Comparison of ENCODE assay signal across 8 cellular contexts in genomic region chr11:7020183-7020917, GRCh38. TPM values are rescaled to one million over a fixed set of nuclear protein-coding genes. Genes with fewer than 3 reads are reported as not detected.
DNase-seq lines count a peak whose midpoint lies in the region; ATAC-seq and TF ChIP-seq lines count a peak whose summit lies in the region.

TSS of gene NLRP14 (plus strand) at chr11:7020479. CDS start at chr11:7038587, 18,108 bp downstream.
TSS of gene ZNF214 (minus strand) at chr11:7020346. CDS start at chr11:7002835, 17,511 bp downstream.

- no peaks in the 10 kb centered on the region for H3K36me3 ChIP-seq in vagina

- intact Hi-C loops in vagina (cut with DNase I), result no loop called here

- H3K27ac ChIP-seq in vagina, result peak within 1 kb of the TSS; percentile 34

- ATAC-seq in GM19035 (IDR thresholded peaks at IDR 0.05; ENCODE audit: unreplicated experiment) (peak; percentile 62), WTC11 (peak; percentile 98)

- H3K27me3 ChIP-seq in vagina, result no peaks in the 10 kb centered on the region

- H3K4me3 Mint-ChIP-seq in WTC11, result peak within 1 kb of the TSS; percentile 100

- POLR2A ChIA-PET in AG04449 (lab: Yijun Ruan, JAX), result interaction anchor here (0.6 kb wide), 1 partner anchor 93 kb away, joined by 3 read pairs; no protein-coding TSS in a partner anchor
- POLR2A ChIA-PET in WTC11 (lab: Charles Lee), result interaction anchor here (1.3 kb wide), 1 partner anchor 232 kb away, joined by 3 read pairs; the partner anchor contains the start of gene SYT9

- no peaks in the 10 kb centered on the region for H3K9me3 Mint-ChIP-seq in WTC11

- H3K9me3 ChIP-seq in vagina, result no peaks in the 10 kb centered on the region

- no peaks in the 10 kb centered on the region for H3K36me3 Mint-ChIP-seq in WTC11

- TF ChIP-seq POLR2A in vagina (IDR thresholded peaks at IDR 0.05), result no peak

- H3K4me1 Mint-ChIP-seq in WTC11, result peaks cover 9% of the 10 kb centered on the region

- H3K27me3 Mint-ChIP-seq in WTC11 (ENCODE audit: low read depth), result peaks cover 36% of the 10 kb centered on the region

- peak within 1 kb of the TSS; percentile 84 for H3K4me3 ChIP-seq in AG04449 (ENCODE audit: low read depth, low read length)
- H3K4me3 ChIP-seq in vagina, result peak within 1 kb of the TSS; percentile 55 to 74

- CTCF ChIA-PET in AG04449 (lab: Yijun Ruan, JAX) (interaction anchor here (1.3 to 2.9 kb wide), 4 partner anchors 26 to 316 kb away, joined by 3 to 15 read pairs (median 5); no protein-coding TSS in a partner anchor), WTC11 (lab: Charles Lee) (interaction anchor here (0.5 to 2.4 kb wide), 9 partner anchors 94 to 678 kb away, joined by 3 to 24 read pairs (median 4); partner anchors contain the start of gene ZNF215)

- H3K27ac Mint-ChIP-seq in WTC11, result peak within 1 kb of the TSS; percentile 97

- DNase-seq in AG04449 (ENCODE audit: low read depth, low spot score) (peak; percentile 46), NCI-H1105 treated with DMSO at 0.1 percent for 48 hours (lab: John Stamatoyannopoulos, UW) (peak; percentile 60), WTC11 (ENCODE audit: low spot score) (peak; percentile 94), fibroblast of peridontal ligament (ENCODE audit: extremely low read depth) (peak; percentile 92), mucosa of gallbladder (ENCODE audit: low spot score) (peak; percentile 95), vagina (ENCODE audit: extremely low spot score in 2 of 2) (peak in 1 of 2 donors; percentile 97)
- no peak for DNase-seq in activated CD8-positive, alpha-beta memory T cell treated with anti-CD3 and anti-CD28 coated beads, Interleukin-2, amount 50 U/mL, for 48 hours

- TF ChIP-seq CTCF in AG04449 (IDR thresholded peaks at IDR 0.05; ENCODE audit: insufficient read depth, low read length, missing control alignments) (no peak), WTC11 (IDR thresholded peaks at IDR 0.05) (no peak), vagina (IDR thresholded peaks at IDR 0.05) (no peak)

- H3K4me1 ChIP-seq in vagina, result peaks cover 7% of the 10 kb centered on the region

TF ChIP-seq in WTC11, 78 proteins besides CTCF, POLR2A, EP300 and RAD21 (continues in another document):
- no peak for TF ChIP-seq SMAD4 (CRISPR knock-in tag; IDR thresholded peaks at IDR 0.05)
- 0 out of 2 replicates have a peak, but pooled peaks have one; percentile 18 for TF ChIP-seq NR2C2 (CRISPR knock-in tag; IDR thresholded peaks at IDR 0.05)
- TF ChIP-seq ETV6 (CRISPR knock-in tag; IDR thresholded peaks at IDR 0.05), result peak; percentile 89
- TF ChIP-seq KAT7 (CRISPR knock-in tag; IDR thresholded peaks at IDR 0.05; ENCODE audit: borderline replicate concordance), result no peak
- TF ChIP-seq E2F4 (CRISPR knock-in tag; IDR thresholded peaks at IDR 0.05; ENCODE audit: borderline replicate concordance, low read depth), result peak; percentile 83; the same call in 1 of the 2 replicates
- peak; percentile 67; the same call in 1 of the 2 replicates for TF ChIP-seq ELF4 (CRISPR knock-in tag; IDR thresholded peaks at IDR 0.05; ENCODE audit: low read depth)
- TF ChIP-seq MLX (CRISPR knock-in tag; IDR thresholded peaks at IDR 0.05), result no peak
- peak; percentile 99 for TF ChIP-seq E2F5 (CRISPR knock-in tag; IDR thresholded peaks at IDR 0.05)
- TF ChIP-seq ZBTB43 (CRISPR knock-in tag; IDR thresholded peaks at IDR 0.05), result peak; percentile 48; the same call in 1 of the 2 replicates
- TF ChIP-seq PRDM15 (CRISPR knock-in tag; IDR thresholded peaks at IDR 0.05), result peak; percentile 70
- TF ChIP-seq USF1 (CRISPR knock-in tag; IDR thresholded peaks at IDR 0.05), result peak; percentile 50; the same call in 1 of the 2 replicates
- TF ChIP-seq ZNF121 (CRISPR knock-in tag; IDR thresholded peaks at IDR 0.05), result no peak
- TF ChIP-seq HMGXB4 (CRISPR knock-in tag; IDR thresholded peaks at IDR 0.05), result 0 out of 2 replicates have a peak, but pooled peaks have one; percentile 28

RNA-seq across cellular contexts. Expression of gene NLRP14, which starts in this region (rescaled TPM):
- total RNA-seq in WTC11 (2021) (0.05 to 0.16 TPM (median 0.07 TPM) in 3 replicates), mucosa of gallbladder (0.06 TPM), vagina (not detected)

RNA-seq across cellular contexts. Expression of gene ZNF214, which starts in this region (rescaled TPM):
- 3.5 to 4.1 TPM (median 4.0 TPM) in 3 replicates for total RNA-seq in WTC11 (2021)
- total RNA-seq in mucosa of gallbladder, result 4.1 TPM
- total RNA-seq in vagina, result 3.9 TPM
